In genomic region chr17:60305141-60305540, GRCh38 we compare ENCODE assay signal across 8 cellular contexts.
DNase-seq lines count a peak whose midpoint lies in the region; ATAC-seq and TF ChIP-seq lines count a peak whose summit lies in the region.

No MANE protein-coding gene starts in this region.

- H3K9me3 ChIP-seq in prostate gland (no peaks in the 10 kb centered on the region), Peyer's patch (no peaks in the 10 kb centered on the region)

- no peaks in the 10 kb centered on the region for H3K36me3 ChIP-seq in prostate gland
- no peaks in the 10 kb centered on the region for H3K36me3 ChIP-seq in Peyer's patch

- 67% methylated on average over 4 of the region's 4 CpGs for WGBS in prostate gland

- H3K27me3 ChIP-seq in prostate gland (replicated peaks; ENCODE audit: insufficient read depth) = no peaks in the 10 kb centered on the region
- H3K27me3 ChIP-seq in Peyer's patch = no peaks in the 10 kb centered on the region

- no peak overlapping the region for H3K4me3 ChIP-seq in prostate gland
- H3K4me3 ChIP-seq in Peyer's patch = no peak overlapping the region

- no peak for TF ChIP-seq POLR2A in prostate gland (IDR thresholded peaks at IDR 0.05)
- no peak for TF ChIP-seq POLR2A in Peyer's patch (IDR thresholded peaks at IDR 0.05)

- H3K4me1 ChIP-seq in prostate gland (replicated peaks) = no peaks in the 10 kb centered on the region
- H3K4me1 ChIP-seq in Peyer's patch = peaks cover 0 to 13% (median 0%) of the 10 kb centered on the region in 4 donors

- peak; percentile 14 for DNase-seq in DMS114 treated with DMSO at 0.1 percent for 48 hours (lab: John Stamatoyannopoulos, UW; ENCODE audit: unreplicated experiment)
- DNase-seq in NOMO-1 (lab: John Stamatoyannopoulos, UW; ENCODE audit: unreplicated experiment in 2 of 2) = peak; percentile 30 to 86
- peak; percentile 67 for DNase-seq in foreskin melanocyte
- DNase-seq in prostate gland (ENCODE audit: low spot score) = no peak
- no peak for DNase-seq in NCI-H510A treated with DMSO at 0.1 percent for 48 hours (lab: John Stamatoyannopoulos, UW)
- DNase-seq in Peyer's patch = no peak

- H3K27ac ChIP-seq in prostate gland (no peak overlapping the region), Peyer's patch (no peak overlapping the region)

- intact Hi-C loops in prostate gland (cut with DNase I) = no loop called here

- ATAC-seq in GM21515 (IDR thresholded peaks at IDR 0.05; ENCODE audit: unreplicated experiment) (peak; percentile 81), HG02870 (IDR thresholded peaks at IDR 0.05; ENCODE audit: unreplicated experiment) (no peak)

- TF ChIP-seq CTCF in prostate gland (IDR thresholded peaks at IDR 0.05) (no peak), Peyer's patch (IDR thresholded peaks at IDR 0.05) (no peak)

Comparison
In these comparisons a context has a peak if more than half of its experiments do, and no peak if none do; other contexts are left out.
1. DNase-seq: peak in DMS114 treated with DMSO at 0.1 percent for 48 hours (single experiment), NOMO-1 (2 of 2) and foreskin melanocyte (single experiment); none in prostate gland (single experiment), NCI-H510A treated with DMSO at 0.1 percent for 48 hours (single experiment) and Peyer's patch (0 of 3).